Comparison of ENCODE assay signal across 8 cellular contexts in genomic region chr2:9474361-9475117, GRCh38. TPM values are rescaled to one million over a fixed set of nuclear protein-coding genes. Genes with fewer than 3 reads are reported as not detected.
A peak's percentile ranks its signal among the peaks of the same experiment; 100 is the strongest.
DNase-seq lines count a peak whose midpoint lies in the region; ATAC-seq, FAIRE-seq and TF ChIP-seq lines count a peak whose summit lies in the region.

A gene with protein sequence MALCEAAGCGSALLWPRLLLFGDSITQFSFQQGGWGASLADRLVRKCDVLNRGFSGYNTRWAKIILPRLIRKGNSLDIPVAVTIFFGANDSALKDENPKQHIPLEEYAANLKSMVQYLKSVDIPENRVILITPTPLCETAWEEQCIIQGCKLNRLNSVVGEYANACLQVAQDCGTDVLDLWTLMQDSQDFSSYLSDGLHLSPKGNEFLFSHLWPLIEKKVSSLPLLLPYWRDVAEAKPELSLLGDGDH (plus strand): TSS chr2:9474551. CDS start chr2:9474567, 16 bp downstream.

- H3K27ac ChIP-seq in C4-2B, result peak within 1 kb of the TSS; percentile 93

- no peak for FAIRE-seq in frontal cortex (lab: Jason Lieb, UNC)

- peak; percentile 71 for DNase-seq in RPMI8226
- DNase-seq in activated gamma-delta T cell treated with anti-CD3 and anti-CD28 coated beads, Interleukin-2, amount 50 U/mL, for 16 hours (ENCODE audit: low read depth), result peak; percentile 59
- DNase-seq in frontal cortex (ENCODE audit: low spot score in 2 of 2), result peak; percentile 87 to 92
- peak in 54 of 56 donors; percentile 17 to 84 (median 68) for DNase-seq in nucleus accumbens (lab: John Stamatoyannopoulos, UW)
- peak; percentile 71 for DNase-seq in superior temporal gyrus (ENCODE audit: extremely low spot score)

- ATAC-seq in HG03354 (IDR thresholded peaks at IDR 0.05; ENCODE audit: poor library complexity, severe bottlenecking, unreplicated experiment), result peak; percentile 75

- TF ChIP-seq POLR2A in GM19099 (IDR thresholded peaks at IDR 0.05; ENCODE audit: extremely low read depth, insufficient read length, low read depth), result peak; percentile 78

- TF ChIP-seq CTCF in C4-2B (conservative IDR thresholded peaks at IDR 0.05), result no peak; the same call in 1 of the 2 replicates

RNA-seq across cellular contexts. Expression of the gene that starts here (rescaled TPM):
- 62.4 TPM for total RNA-seq in frontal cortex

Comparison
In these comparisons a context has a peak if more than half of its experiments do, and no peak if none do; other contexts are left out.
1. Peak in every context shown above with its lines: DNase-seq, ATAC-seq and H3K27ac ChIP-seq.